In the genomic region with DNA sequence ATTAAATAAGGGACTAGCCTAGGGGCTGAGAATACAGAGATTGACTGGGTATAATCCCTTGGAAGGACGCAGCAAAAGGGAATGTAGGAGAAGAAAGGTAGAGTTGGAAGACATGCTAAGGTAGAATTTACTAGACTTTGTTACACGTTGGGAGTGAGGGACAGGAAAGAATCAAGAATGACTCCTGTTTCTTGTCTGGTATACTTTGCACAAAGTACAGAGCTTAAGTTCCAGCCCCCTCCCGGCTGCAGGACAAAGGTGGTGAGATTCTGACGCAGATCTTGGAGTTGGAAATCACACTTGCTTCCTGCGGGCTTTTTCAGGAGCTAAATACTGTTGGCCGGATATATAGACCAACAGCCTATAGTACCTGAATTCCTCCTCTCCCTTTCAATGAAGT, we compare ENCODE assay signal across 8 cellular contexts. TPM values are rescaled to one million over a fixed set of nuclear protein-coding genes. Genes with fewer than 3 reads are reported as not detected.
A peak's percentile ranks its signal among the peaks of the same experiment; 100 is the strongest.
DNase-seq lines count a peak whose midpoint lies in the region; ATAC-seq, FAIRE-seq and TF ChIP-seq lines count a peak whose summit lies in the region.

No MANE protein-coding gene starts in this region.

- intact Hi-C loops in CD8-positive, alpha-beta T cell (cut with DNase I, micrococcal nuclease), result no loop called here

- no peak overlapping the region for H2BK5ac ChIP-seq in H1 (ENCODE audit: low read depth, low read length)

- H3K56ac ChIP-seq in H1 (replicated peaks; ENCODE audit: insufficient read length, low read depth, low read length), result no peak overlapping the region

- TF ChIP-seq CTCF in CD8-positive, alpha-beta T cell (IDR thresholded peaks at IDR 0.05), result no peak
- TF ChIP-seq CTCF in OCI-LY3 (IDR thresholded peaks at IDR 0.05; ENCODE audit: low read depth, low read length), result no peak
- no peak for TF ChIP-seq CTCF in H1 (IDR thresholded peaks at IDR 0.05; ENCODE audit: control extremely low read depth in 1 of 3, insufficient read depth in 1 of 3, low read depth in 1 of 3, low read length in 3 of 3)

- POLR2A ChIA-PET in CD8-positive, alpha-beta T cell (lab: Charles Lee), result interaction anchor here (3.9 kb wide), 1 partner anchor 32 kb away, joined by 16 read pairs; the partner anchor contains the start of gene PSMA4
- POLR2A ChIA-PET in H1 (lab: Charles Lee; ENCODE audit: partially characterized antibody), result interaction anchor here (1.2 to 1.9 kb wide), 3 partner anchors 32 to 259 kb away, joined by 3 to 8 read pairs (median 4); partner anchors contain the start of genes CHRNA5 and PSMA4

- H3K18ac ChIP-seq in H1 (ENCODE audit: extremely low read depth, low read length), result no peak overlapping the region

- H2BK120ac ChIP-seq in H1 (replicated peaks; ENCODE audit: low read depth, low read length), result no peak overlapping the region

- ATAC-seq in CD8-positive, alpha-beta T cell, result no peak

- no peak overlapping the region for H4K5ac ChIP-seq in H1 (ENCODE audit: insufficient read length, low read depth, low read length)

- peaks cover 29% of the 10 kb centered on the region for H3K4me1 Mint-ChIP-seq in CD8-positive, alpha-beta T cell (ENCODE audit: low read depth)

- no peak overlapping the region for H2AK5ac ChIP-seq in H1 (ENCODE audit: low read depth, low read length)

- no peaks in the 10 kb centered on the region for H4K20me1 ChIP-seq in OCI-LY3 (ENCODE audit: insufficient read depth, low read length)
- no peaks in the 10 kb centered on the region for H4K20me1 ChIP-seq in H1 (replicated peaks in 1 of 2; ENCODE audit: control insufficient read depth in 1 of 2, insufficient read depth in 2 of 2, low read length in 2 of 2)

- no peak overlapping the region for H2BK15ac ChIP-seq in H1 (ENCODE audit: low read length)

- H3K79me1 ChIP-seq in H1 (ENCODE audit: low read depth, low read length), result no peaks in the 10 kb centered on the region

- DNase-seq in CD8-positive, alpha-beta T cell, result no peak
- DNase-seq in H1 (ENCODE audit: low read depth in 1 of 2, low spot score in 2 of 2) (no peak), NCI-H1694 (lab: John Stamatoyannopoulos, UW) (no peak), AG08395 (ENCODE audit: low spot score) (no peak), NCI-H2029 treated with DMSO at 0.1 percent for 48 hours (lab: John Stamatoyannopoulos, UW) (no peak)
- DNase-seq in stimulated activated CD4-positive, alpha-beta T cell treated with anti-CD3 and anti-CD28 coated beads, Interleukin-2, amount 100 ng/mL, for 48 hours, result no peak

- 66% methylated on average over 6 of the region's 6 CpGs; no CpG with 5 or more reads in 1 of the 2 experiments for WGBS in H1 (ENCODE audit: extremely low coverage in 1 of 2, insufficient coverage in 1 of 2, insufficient read length in 1 of 2, insufficient replicate concordance in 2 of 2, low coverage in 1 of 2, low lambda C conversion rate in 2 of 2, missing lambda C conversion rate in 1 of 2), 2 experiments

- H2AFZ ChIP-seq in OCI-LY3 (ENCODE audit: low read depth, low read length), result peak overlapping the region; percentile 82
- H2AFZ ChIP-seq in H1 (ENCODE audit: low read length), result 0 out of 2 replicates have a peak overlapping the region, but pooled peaks have one; percentile 84
- H2AFZ ChIP-seq in neuron (ENCODE audit: low read depth, low read length), result peak overlapping the region; percentile 91

- no peaks in the 10 kb centered on the region for H3K9me3 Mint-ChIP-seq in CD8-positive, alpha-beta T cell

- H3K4me3 ChIP-seq in CD8-positive, alpha-beta T cell (ENCODE audit: low read depth, low read length), result peak overlapping the region; percentile 70
- H3K4me3 ChIP-seq in OCI-LY3 (ENCODE audit: low read length) (peak overlapping the region; percentile 86), H1 (ENCODE audit: extremely low read depth in 1 of 4, insufficient read depth in 2 of 4, low read depth in 3 of 4, low read length in 4 of 4) (peak overlapping the region; percentile 70 to 83 (median 72); a peak in 7 of 8 replicates), neuron (ENCODE audit: low read length) (peak overlapping the region; percentile 76)

- H3K14ac ChIP-seq in H1 (ENCODE audit: insufficient read length), result no peak overlapping the region

- H3K4me1 ChIP-seq in CD8-positive, alpha-beta T cell (ENCODE audit: insufficient read depth, low read length), result peaks cover 15% of the 10 kb centered on the region
- peaks cover 8% of the 10 kb centered on the region for H3K4me1 ChIP-seq in OCI-LY3 (ENCODE audit: low read length)
- peaks cover 0 to 5% (median 1%) of the 10 kb centered on the region in 4 experiments; a peak in 2 of 7 replicates for H3K4me1 ChIP-seq in H1 (replicated peaks in 1 of 4; ENCODE audit: control insufficient read depth in 3 of 4, insufficient read depth in 4 of 4, low read length in 3 of 4)
- H3K4me1 ChIP-seq in neuron (ENCODE audit: insufficient read depth, low read length), result peaks cover 2% of the 10 kb centered on the region

- H3K27ac ChIP-seq in CD8-positive, alpha-beta T cell (ENCODE audit: low read depth, low read length), result no peak overlapping the region
- H3K27ac ChIP-seq in OCI-LY3 (ENCODE audit: low read length), result no peak overlapping the region
- H3K27ac ChIP-seq in H1 (ENCODE audit: low read depth, low read length), result no peak overlapping the region

- no peaks in the 10 kb centered on the region for H3K27me3 Mint-ChIP-seq in CD8-positive, alpha-beta T cell (ENCODE audit: low read depth)

- H3K4me2 ChIP-seq in OCI-LY3 (ENCODE audit: low read length), result peak overlapping the region; percentile 92
- peak overlapping the region; percentile 72 to 96 for H3K4me2 ChIP-seq in H1 (ENCODE audit: insufficient read depth in 1 of 2, low read depth in 2 of 2, low read length in 2 of 2)

- no peak overlapping the region for H2BK20ac ChIP-seq in H1 (ENCODE audit: low read length)

- no peaks in the 10 kb centered on the region for H3K27me3 ChIP-seq in CD8-positive, alpha-beta T cell (ENCODE audit: insufficient read depth, low read length)
- H3K27me3 ChIP-seq in OCI-LY3 (ENCODE audit: low read depth, low read length) (peaks cover 17% of the 10 kb centered on the region), H1 (replicated peaks in 1 of 4; ENCODE audit: control insufficient read depth in 3 of 4, extremely low read depth in 1 of 4, insufficient read depth in 3 of 4, low read length in 3 of 4) (peaks cover 0 to 14% (median 8%) of the 10 kb centered on the region in 4 experiments; a peak in 6 of 7 replicates), neuron (ENCODE audit: insufficient read depth, low read length) (peaks cover 10% of the 10 kb centered on the region)

- H3K23me2 ChIP-seq in H1 (ENCODE audit: low read depth, low read length), result peaks cover 11% of the 10 kb centered on the region; the same call in 1 of the 2 replicates

- H3K36me3 ChIP-seq in CD8-positive, alpha-beta T cell (ENCODE audit: insufficient read depth, low read length), result no peaks in the 10 kb centered on the region
- no peaks in the 10 kb centered on the region for H3K36me3 ChIP-seq in OCI-LY3 (replicated peaks; ENCODE audit: low read depth, low read length)
- no peaks in the 10 kb centered on the region for H3K36me3 ChIP-seq in H1 (ENCODE audit: control insufficient read depth in 2 of 4, insufficient read depth in 4 of 4, low read length in 3 of 4)
- H3K36me3 ChIP-seq in neuron (ENCODE audit: insufficient read depth, low read length), result no peaks in the 10 kb centered on the region

- H3K36me3 Mint-ChIP-seq in CD8-positive, alpha-beta T cell, result peaks cover 3% of the 10 kb centered on the region

- H3K9ac ChIP-seq in OCI-LY3 (ENCODE audit: low read length), result peak overlapping the region; percentile 47
- H3K9ac ChIP-seq in H1 (replicated peaks in 1 of 4; ENCODE audit: extremely low read depth in 1 of 4, low read depth in 3 of 4, low read length in 3 of 4), result peak overlapping the region in 1 of 4 experiments; percentile 39; a peak in 2 of 7 replicates

- H3K9me3 ChIP-seq in CD8-positive, alpha-beta T cell (ENCODE audit: low read length), result no peaks in the 10 kb centered on the region
- no peaks in the 10 kb centered on the region for H3K9me3 ChIP-seq in OCI-LY3 (ENCODE audit: insufficient read depth, low read length)
- H3K9me3 ChIP-seq in H1 (ENCODE audit: insufficient read depth in 2 of 2, low read depth in 1 of 2, low read length in 1 of 2), result no peaks in the 10 kb centered on the region; a peak in 1 of 4 replicates
- H3K9me3 ChIP-seq in neuron (ENCODE audit: low read length), result no peaks in the 10 kb centered on the region

- no peak overlapping the region for H2BK12ac ChIP-seq in H1 (ENCODE audit: low read depth, low read length)

- FAIRE-seq in H1 (lab: Jason Lieb, UNC), result no peak

- TF ChIP-seq EP300 in H1 (IDR thresholded peaks at IDR 0.05; ENCODE audit: borderline replicate concordance in 1 of 2, low read depth in 2 of 2, low read length in 2 of 2), result no peak

- no peak overlapping the region for H3K27ac Mint-ChIP-seq in CD8-positive, alpha-beta T cell

- H3K4ac ChIP-seq in H1 (replicated peaks; ENCODE audit: insufficient read length, low read depth, low read length), result no peak overlapping the region

- H3K79me2 ChIP-seq in OCI-LY3 (ENCODE audit: low read length) (no peaks in the 10 kb centered on the region), H1 (ENCODE audit: control insufficient read depth in 1 of 2, insufficient read depth in 2 of 2, low read length in 2 of 2) (no peaks in the 10 kb centered on the region)

- H3K23ac ChIP-seq in H1 (ENCODE audit: insufficient read length), result no peak overlapping the region

- no peak overlapping the region for H4K8ac ChIP-seq in H1 (ENCODE audit: extremely low read depth, insufficient read depth, low read length)

- no peak for TF ChIP-seq RAD21 in H1 (IDR thresholded peaks at IDR 0.05 in 1 of 2, conservative IDR thresholded peaks at IDR 0.05 in 1 of 2; ENCODE audit: low read depth in 2 of 2, low read length in 2 of 2)

- no peak for TF ChIP-seq POLR2A in H1 (IDR thresholded peaks at IDR 0.05; ENCODE audit: control extremely low read depth in 1 of 2, low read depth in 2 of 2, low read length in 2 of 2)

- H3K4me3 Mint-ChIP-seq in CD8-positive, alpha-beta T cell, result peak overlapping the region; percentile 88

- no peak overlapping the region for H4K91ac ChIP-seq in H1 (replicated peaks; ENCODE audit: insufficient read length, low read length)

- CTCF ChIA-PET in CD8-positive, alpha-beta T cell (lab: Charles Lee), result no interaction called here
- CTCF ChIA-PET in H1 (lab: Charles Lee; ENCODE audit: partially characterized antibody), result interaction anchor here (0.6 to 1.7 kb wide), 6 partner anchors 26 to 395 kb away, joined by 3 to 7 read pairs (median 3); partner anchors contain the start of genes CHRNA3 and PSMA4

RNA-seq across cellular contexts. Expression of gene HYKK, which starts 0.9 kb away (rescaled TPM):
- total RNA-seq in CD8-positive, alpha-beta T cell, result 1 to 10 TPM; 1.6 to 2.3 TPM
- total RNA-seq in H1 (2021; fragmentation: NEBNext Ultra II Directional; extraction: Animal tissue kit (Norgen Biotek cat#: 25700)), result 3.1 and 3.7 TPM in 2 replicates
- 1.7 and 2.0 TPM in 2 replicates for polyA plus RNA-seq in H1 (2011; rRNA removed)
- polyA plus RNA-seq in H1 (2011; cell fraction: cytosol; rRNA removed), result 2.7 TPM
- 1.5 TPM for polyA plus RNA-seq in H1 (2011; cell fraction: nucleus; rRNA removed)
- polyA plus RNA-seq in H1 (2012, experiment 1 of 2), result 2.1 to 3.0 TPM (median 2.5 TPM) in 4 replicates
- polyA plus RNA-seq in H1 (2012, experiment 2 of 2), result 0.83 TPM
- 2.8 TPM for polyA plus RNA-seq in H1 (2013, experiment 1 of 2)
- polyA plus RNA-seq in H1 (2013, experiment 2 of 2), result 2.4 TPM
- 3.1 and 3.6 TPM in 2 replicates for polyA minus RNA-seq in H1 (2011; rRNA and poly(A)+ RNA removed)
- 2.0 TPM for polyA minus RNA-seq in H1 (2011; cell fraction: cytosol; rRNA and poly(A)+ RNA removed)
- polyA minus RNA-seq in H1 (2011; cell fraction: nucleus; rRNA and poly(A)+ RNA removed), result 2.8 TPM

RNA-seq across cellular contexts. Expression of gene PSMA4, which starts 32.0 kb away (rescaled TPM):
- total RNA-seq in CD8-positive, alpha-beta T cell, result 10 to 100 TPM; 72.8 to 79.4 TPM
- total RNA-seq in H1 (2021; fragmentation: NEBNext Ultra II Directional; extraction: Animal tissue kit (Norgen Biotek cat#: 25700)), result 336 and 348 TPM in 2 replicates
- 217 and 445 TPM in 2 replicates for polyA plus RNA-seq in H1 (2011; rRNA removed)
- polyA plus RNA-seq in H1 (2011; cell fraction: cytosol; rRNA removed), result 436 TPM
- 58.9 TPM for polyA plus RNA-seq in H1 (2011; cell fraction: nucleus; rRNA removed)
- 277 to 542 TPM (median 359 TPM) in 4 replicates for polyA plus RNA-seq in H1 (2012, experiment 1 of 2)
- polyA plus RNA-seq in H1 (2012, experiment 2 of 2), result 76.0 TPM
- 592 TPM for polyA plus RNA-seq in H1 (2013, experiment 1 of 2)
- polyA plus RNA-seq in H1 (2013, experiment 2 of 2), result 625 TPM
- polyA minus RNA-seq in H1 (2011; rRNA and poly(A)+ RNA removed), result 129 and 188 TPM in 2 replicates
- polyA minus RNA-seq in H1 (2011; cell fraction: cytosol; rRNA and poly(A)+ RNA removed), result 73.0 TPM
- 49.9 TPM for polyA minus RNA-seq in H1 (2011; cell fraction: nucleus; rRNA and poly(A)+ RNA removed)

RNA-seq across cellular contexts. Expression of gene CHRNA5, which starts 57.0 kb away (rescaled TPM):
- under 1 TPM in 1 of 2 experiments, not detected in 1; 0.56 TPM for total RNA-seq in CD8-positive, alpha-beta T cell
- 29.3 and 31.4 TPM in 2 replicates for total RNA-seq in H1 (2021; fragmentation: NEBNext Ultra II Directional; extraction: Animal tissue kit (Norgen Biotek cat#: 25700))
- polyA plus RNA-seq in H1 (2011; rRNA removed), result 5.4 and 13.5 TPM in 2 replicates
- polyA plus RNA-seq in H1 (2011; cell fraction: cytosol; rRNA removed), result 13.9 TPM
- 2.2 TPM for polyA plus RNA-seq in H1 (2011; cell fraction: nucleus; rRNA removed)
- 16.4 to 27.3 TPM (median 20.3 TPM) in 4 replicates for polyA plus RNA-seq in H1 (2012, experiment 1 of 2)
- 11.1 TPM for polyA plus RNA-seq in H1 (2012, experiment 2 of 2)
- polyA plus RNA-seq in H1 (2013, experiment 1 of 2), result 28.8 TPM
- 38.9 TPM for polyA plus RNA-seq in H1 (2013, experiment 2 of 2)
- polyA minus RNA-seq in H1 (2011; rRNA and poly(A)+ RNA removed), result 9.5 and 11.1 TPM in 2 replicates
- polyA minus RNA-seq in H1 (2011; cell fraction: cytosol; rRNA and poly(A)+ RNA removed), result 4.5 TPM
- polyA minus RNA-seq in H1 (2011; cell fraction: nucleus; rRNA and poly(A)+ RNA removed), result 7.7 TPM

Comparison
In these comparisons a context has a peak if more than half of its experiments do, and no peak if none do; other contexts are left out.
1. RNA of gene CHRNA5, which starts 57.0 kb away (total RNA-seq): 29.3 to 31.4 TPM in H1; 0.56 TPM in CD8-positive, alpha-beta T cell; every median in the first group is over 10 times any median in the second.
2. Peak in every context shown above with its lines, with median percentiles within 50 percentile points of each other: H3K4me3 ChIP-seq and H2AFZ ChIP-seq.